In genomic region chr13:20195846-20196245, GRCh38 we compare ENCODE assay signal across 31 cellular contexts. TPM values are rescaled to one million over a fixed set of nuclear protein-coding genes. Genes with fewer than 3 reads are reported as not detected.
"Had no signal": no experiment of that assay in that cellular context is flagged by ENCODE, and none has a peak within 500 bp of the region (broad histone marks: within the 10 kb centered on the region; RNA-seq: fewer than 3 reads in every experiment).

No MANE protein-coding gene starts in this region.

- ATAC-seq: gastrocnemius medialis; left cardiac atrium; left lung; naive thymus-derived CD8-positive, alpha-beta T cell; psoas muscle; right cardiac atrium; stimulated activated effector memory CD8-positive, alpha-beta T cell treated with anti-CD3 and anti-CD28 coated beads, Interleukin-12 subunit alpha, Interleukin-12 subunit beta, amount 100 ng/mL, for 72 hours had no signal

- H3K36me3 ChIP-seq: gastrocnemius medialis, left lung, ovary, sigmoid colon, tibial artery had no signal

- H3K9me3 Mint-ChIP-seq: naive thymus-derived CD8-positive, alpha-beta T cell; stimulated activated effector memory CD8-positive, alpha-beta T cell treated with anti-CD3 and anti-CD28 coated beads, Interleukin-12 subunit alpha, Interleukin-12 subunit beta, amount 100 ng/mL, for 72 hours had no signal

- H3K36me3 Mint-ChIP-seq: naive thymus-derived CD8-positive, alpha-beta T cell; stimulated activated effector memory CD8-positive, alpha-beta T cell treated with anti-CD3 and anti-CD28 coated beads, Interleukin-12 subunit alpha, Interleukin-12 subunit beta, amount 100 ng/mL, for 72 hours; type B pancreatic cell had no signal

- H3K4me3 ChIP-seq: gastrocnemius medialis, left lung, ovary, psoas muscle, sigmoid colon, testis, tibial artery had no signal

- H3K27ac Mint-ChIP-seq: naive thymus-derived CD8-positive, alpha-beta T cell; nephron progenitor cell; stimulated activated effector memory CD8-positive, alpha-beta T cell treated with anti-CD3 and anti-CD28 coated beads, Interleukin-12 subunit alpha, Interleukin-12 subunit beta, amount 100 ng/mL, for 72 hours; type B pancreatic cell had no signal

- H3K27ac ChIP-seq: gastrocnemius medialis, left lung, ovary, psoas muscle, sigmoid colon, testis, tibial artery had no signal

- H3K4me3 Mint-ChIP-seq: nephron progenitor cell; stimulated activated effector memory CD8-positive, alpha-beta T cell treated with anti-CD3 and anti-CD28 coated beads, Interleukin-12 subunit alpha, Interleukin-12 subunit beta, amount 100 ng/mL, for 72 hours; type B pancreatic cell had no signal

- DNase-seq: dermis blood vessel endothelial cell; effector memory CD4-positive, alpha-beta T cell; foreskin fibroblast; gastrocnemius medialis; head of caudate nucleus; kidney; left cardiac atrium; left lung; mesendoderm; naive thymus-derived CD8-positive, alpha-beta T cell; nephron progenitor cell; occipital lobe; ovary; posterior cingulate gyrus; psoas muscle; right cardiac atrium; sigmoid colon; stimulated activated CD4-positive, alpha-beta T cell treated with anti-CD3 and anti-CD28 coated beads, Interleukin-2, amount 100 ng/mL, for 24 hours; stimulated activated CD4-positive, alpha-beta T cell treated with anti-CD3 and anti-CD28 coated beads, Interleukin-4, amount 100 ng/mL, for 24 hours; stimulated activated naive CD4-positive, alpha-beta T cell treated with Interleukin-2 at 50 U/mL for 16 hours; substantia nigra; testis; tibial artery had no signal

- H3K27me3 ChIP-seq: testis had no signal

- H3K9me3 ChIP-seq: gastrocnemius medialis, left lung, ovary, psoas muscle, sigmoid colon, testis had no signal

RNA-seq across cellular contexts. Expression of gene GJB2, which starts 3.1 kb away (rescaled TPM):
- total RNA-seq: endothelial cell of umbilical vein; glomerular endothelial cell; lung microvascular endothelial cell; naive thymus-derived CD8-positive, alpha-beta T cell had no signal
- polyA plus RNA-seq: endothelial cell of umbilical vein; naive thymus-derived CD8-positive, alpha-beta T cell had no signal

RNA-seq across cellular contexts. Expression of gene GJA3, which starts 35.0 kb away (rescaled TPM):
- total RNA-seq: dermis blood vessel endothelial cell, endothelial cell of umbilical vein, gastrocnemius medialis, lung microvascular endothelial cell, sigmoid colon had no signal
- polyA plus RNA-seq: endothelial cell of umbilical vein had no signal

RNA-seq across cellular contexts. Expression of gene GJB6, which starts 36.3 kb away (rescaled TPM):
- total RNA-seq: dermis blood vessel endothelial cell, endothelial cell of umbilical vein, gastrocnemius medialis, glomerular endothelial cell, kidney, left cardiac atrium, lung microvascular endothelial cell, myocyte, ovary, psoas muscle, renal cortical epithelial cell, right cardiac atrium, sigmoid colon, skeletal muscle tissue had no signal
- polyA plus RNA-seq: endothelial cell of umbilical vein, ovary had no signal
